27 cellular contexts compared by ENCODE assay signal in genomic region chr4:3733195-3733594, GRCh38. TPM values are rescaled to one million over a fixed set of nuclear protein-coding genes. Genes with fewer than 3 reads are reported as not detected.
"Had no signal": no experiment of that assay in that cellular context is flagged by ENCODE, and none has a peak within 500 bp of the region (broad histone marks: within the 10 kb centered on the region; RNA-seq: fewer than 3 reads in every experiment).

No MANE protein-coding gene starts in this region.

- H3K9ac ChIP-seq: parathyroid adenoma had no signal

- DNase-seq: hypothalamus; immature natural killer cell; kidney; left colon; left ventricle myocardium inferior; mesendoderm; naive thymus-derived CD4-positive, alpha-beta T cell; occipital lobe; psoas muscle; small intestine; spleen; stimulated activated CD4-positive, alpha-beta T cell treated with anti-CD3 and anti-CD28 coated beads, Interleukin-4, amount 100 ng/mL, for 24 hours; stimulated activated naive CD4-positive, alpha-beta T cell; tibial artery; trophoblast cell; upper lobe of right lung had no signal

- H3K9me3 Mint-ChIP-seq: immature natural killer cell; natural killer cell treated with Interleukin-12 subunit alpha and Interleukin-12 subunit beta and Interleukin-15 and Interleukin-18, amount 100 ng/mL, for 72 hours; stimulated activated effector memory CD8-positive, alpha-beta T cell treated with anti-CD3 and anti-CD28 coated beads, Interleukin-12 subunit alpha, Interleukin-12 subunit beta, amount 100 ng/mL, for 72 hours; stimulated activated naive CD8-positive, alpha-beta T cell treated with anti-CD3 and anti-CD28 coated beads, Interleukin-15, Interleukin-2, amounts not matched to agents 100 ng/mL and 50 ng/mL, for 24 hours had no signal

- ATAC-seq: left colon; naive thymus-derived CD4-positive, alpha-beta T cell; natural killer cell treated with Interleukin-12 subunit alpha and Interleukin-12 subunit beta and Interleukin-15 and Interleukin-18, amount 100 ng/mL, for 72 hours; psoas muscle; sciatic nerve; stimulated activated effector memory CD8-positive, alpha-beta T cell treated with anti-CD3 and anti-CD28 coated beads, Interleukin-12 subunit alpha, Interleukin-12 subunit beta, amount 100 ng/mL, for 72 hours; upper lobe of right lung had no signal

- H3K4me3 ChIP-seq: left ventricle myocardium inferior, lung, psoas muscle, spleen, suprapubic skin, thoracic aorta, tibial artery, upper lobe of right lung had no signal

- H3K4me1 ChIP-seq: parathyroid adenoma, psoas muscle, spleen, suprapubic skin, upper lobe of right lung had no signal

- H3K4me1 Mint-ChIP-seq: immature natural killer cell; mesothelial cell of epicardium; naive thymus-derived CD4-positive, alpha-beta T cell; stimulated activated effector memory CD8-positive, alpha-beta T cell treated with anti-CD3 and anti-CD28 coated beads, Interleukin-12 subunit alpha, Interleukin-12 subunit beta, amount 100 ng/mL, for 72 hours had no signal

- H3K9me3 ChIP-seq: neutrophil, psoas muscle, spleen, suprapubic skin, thoracic aorta, upper lobe of right lung had no signal

- H2AFZ ChIP-seq: parathyroid adenoma had no signal

- H3K36me3 ChIP-seq: left ventricle myocardium inferior, neutrophil, spleen, suprapubic skin, thoracic aorta, tibial artery, upper lobe of right lung had no signal

- H3K36me3 Mint-ChIP-seq: immature natural killer cell; mesothelial cell of epicardium; natural killer cell treated with Interleukin-12 subunit alpha and Interleukin-12 subunit beta and Interleukin-15 and Interleukin-18, amount 100 ng/mL, for 72 hours; stimulated activated effector memory CD8-positive, alpha-beta T cell treated with anti-CD3 and anti-CD28 coated beads, Interleukin-12 subunit alpha, Interleukin-12 subunit beta, amount 100 ng/mL, for 72 hours had no signal

- H3K4me3 Mint-ChIP-seq: immature natural killer cell; mesothelial cell of epicardium; naive thymus-derived CD4-positive, alpha-beta T cell; natural killer cell treated with Interleukin-12 subunit alpha and Interleukin-12 subunit beta and Interleukin-15 and Interleukin-18, amount 100 ng/mL, for 72 hours; stimulated activated effector memory CD8-positive, alpha-beta T cell treated with anti-CD3 and anti-CD28 coated beads, Interleukin-12 subunit alpha, Interleukin-12 subunit beta, amount 100 ng/mL, for 72 hours; stimulated activated naive CD8-positive, alpha-beta T cell treated with anti-CD3 and anti-CD28 coated beads, Interleukin-15, Interleukin-2, amounts not matched to agents 100 ng/mL and 50 ng/mL, for 24 hours had no signal

- H3K27ac ChIP-seq: left ventricle myocardium inferior, neutrophil, parathyroid adenoma, psoas muscle, spleen, suprapubic skin, thoracic aorta, tibial artery, upper lobe of right lung had no signal

- H3K27ac Mint-ChIP-seq: immature natural killer cell; mesothelial cell of epicardium; naive thymus-derived CD4-positive, alpha-beta T cell; natural killer cell treated with Interleukin-12 subunit alpha and Interleukin-12 subunit beta and Interleukin-15 and Interleukin-18, amount 100 ng/mL, for 72 hours; stimulated activated effector memory CD8-positive, alpha-beta T cell treated with anti-CD3 and anti-CD28 coated beads, Interleukin-12 subunit alpha, Interleukin-12 subunit beta, amount 100 ng/mL, for 72 hours; stimulated activated naive CD8-positive, alpha-beta T cell treated with anti-CD3 and anti-CD28 coated beads, Interleukin-15, Interleukin-2, amounts not matched to agents 100 ng/mL and 50 ng/mL, for 24 hours had no signal

- H3K79me2 ChIP-seq: parathyroid adenoma had no signal

RNA-seq across cellular contexts. Expression of gene ADRA2C, which starts 33.0 kb away (rescaled TPM):
- total RNA-seq: mononuclear cell; naive thymus-derived CD4-positive, alpha-beta T cell; natural killer cell treated with Interleukin-12 subunit alpha and Interleukin-12 subunit beta and Interleukin-15 and Interleukin-18, amount 100 ng/mL, for 72 hours had no signal
- polyA plus RNA-seq: immature natural killer cell; naive thymus-derived CD4-positive, alpha-beta T cell had no signal
